Comparison of ENCODE assay signal across 1 cellular context in genomic region chr2:27606611-27607010, GRCh38.
TF ChIP-seq lines count a peak whose summit lies in the region.

No MANE protein-coding gene starts in this region.

TF ChIP-seq in IMR-90, 13 proteins besides CTCF, POLR2A, EP300 and RAD21:
- no peak for TF ChIP-seq NFE2L2 (IDR thresholded peaks at IDR 0.05; ENCODE audit: low read depth, low read length)
- no peak for TF ChIP-seq USF2 (IDR thresholded peaks at IDR 0.05; ENCODE audit: low read depth, low read length)
- TF ChIP-seq RCOR1 (IDR thresholded peaks at IDR 0.05; ENCODE audit: insufficient replicate concordance, low read length), result peak; percentile 60
